ENCODE assay signal across 17 cellular contexts in genomic region chr6:55669133-55669532, GRCh38.
"Had no signal": no experiment of that assay in that cellular context is flagged by ENCODE, and none has a peak within 500 bp of the region (broad histone marks: within the 10 kb centered on the region; RNA-seq: fewer than 3 reads in every experiment).

No MANE protein-coding gene starts in this region.

- H3K36me3 Mint-ChIP-seq: activated naive CD8-positive, alpha-beta T cell treated with anti-CD3 and anti-CD28 coated beads for 36 hours; memory B cell had no signal

- H3K4me1 Mint-ChIP-seq: activated naive CD8-positive, alpha-beta T cell treated with anti-CD3 and anti-CD28 coated beads for 36 hours; endodermal cell; memory B cell had no signal

- H3K9me3 Mint-ChIP-seq: endodermal cell had no signal

- H3K27ac Mint-ChIP-seq: activated naive CD8-positive, alpha-beta T cell treated with anti-CD3 and anti-CD28 coated beads for 36 hours; activated T-helper 2 cell treated with anti-CD3 and anti-CD28 coated beads, Interferon-gamma antibody, Interleukin-2, Interleukin-4, amounts not matched to agents 10 μg/mL and 5 μg/mL and 100 μg/mL, durations not matched to agents 14 hours and 24 hours and 36 hours; endodermal cell; memory B cell; WTC11 had no signal

- DNase-seq: activated CD8-positive, alpha-beta memory T cell treated with anti-CD3 and anti-CD28 coated beads, Interleukin-2, amount 50 U/mL, for 48 hours; activated naive CD4-positive, alpha-beta T cell treated with Interleukin-2 at 50 U/mL for 16 hours; activated naive CD8-positive, alpha-beta T cell treated with anti-CD3 and anti-CD28 coated beads for 36 hours; activated T-cell treated with anti-CD3 and anti-CD28 coated beads, Interleukin-2, amount 50 U/mL, for 4 hours; amniotic stem cell; colonic mucosa; kidney glomerular epithelial cell; stimulated activated CD4-positive, alpha-beta T cell treated with anti-CD3 and anti-CD28 coated beads, Interleukin-4, amount 100 ng/mL, for 24 hours; stimulated activated naive CD8-positive, alpha-beta T cell treated with anti-CD3 and anti-CD28 coated beads, Interleukin-15, Interleukin-2, amounts not matched to agents 100 U/mL and 50 U/mL, for 24 hours; substantia nigra; T-helper 9 cell; thyroid gland had no signal

- ATAC-seq: activated T-cell treated with anti-CD3 and anti-CD28 coated beads, Interleukin-2, amount 50 U/mL, for 4 hours; stimulated activated naive CD8-positive, alpha-beta T cell treated with anti-CD3 and anti-CD28 coated beads, Interleukin-15, Interleukin-2, amounts not matched to agents 100 U/mL and 50 U/mL, for 24 hours had no signal

- H3K27me3 Mint-ChIP-seq: activated naive CD8-positive, alpha-beta T cell treated with anti-CD3 and anti-CD28 coated beads for 36 hours; memory B cell had no signal

- H3K4me3 Mint-ChIP-seq: activated naive CD8-positive, alpha-beta T cell treated with anti-CD3 and anti-CD28 coated beads for 36 hours; activated T-cell treated with anti-CD3 and anti-CD28 coated beads, Interleukin-2, amount 50 U/mL, for 4 hours; endodermal cell; memory B cell; nephron; WTC11 had no signal
